1 cellular context compared by ENCODE assay signal in genomic region chr6:149043476-149044130, GRCh38.
TF ChIP-seq lines count a peak whose summit lies in the region.

No MANE protein-coding gene starts in this region.

TF ChIP-seq in HepG2, 621 proteins besides CTCF, POLR2A, EP300 and RAD21 (continued from another document):
- no peak for TF ChIP-seq ZNF407 (CRISPR knock-in tag; IDR thresholded peaks at IDR 0.05; ENCODE audit: not compliant biosample characterization)
- no peak for TF ChIP-seq ZSCAN30 (CRISPR knock-in tag; IDR thresholded peaks at IDR 0.05)
- no peak for TF ChIP-seq AGO1 (IDR thresholded peaks at IDR 0.05; ENCODE audit: low read depth, low read length, poor library complexity, severe bottlenecking)
- no peak for TF ChIP-seq ZFP82 (CRISPR knock-in tag; IDR thresholded peaks at IDR 0.05; ENCODE audit: borderline replicate concordance)
- peak; percentile 39 for TF ChIP-seq XRCC5 (optimal IDR thresholded peaks at IDR 0.05; ENCODE audit: low read length)
- TF ChIP-seq ZMYM4 (CRISPR knock-in tag; IDR thresholded peaks at IDR 0.05): peak; percentile 68; the same call in 1 of the 2 replicates
- no peak for TF ChIP-seq ZNF770 (CRISPR knock-in tag; IDR thresholded peaks at IDR 0.05)
- 0 out of 2 replicates have a peak, but pooled peaks have one; percentile 41 for TF ChIP-seq ZNF644 (CRISPR knock-in tag; IDR thresholded peaks at IDR 0.05; ENCODE audit: low read depth)
- TF ChIP-seq ZNF484 (CRISPR knock-in tag; IDR thresholded peaks at IDR 0.05; ENCODE audit: borderline replicate concordance, low read depth): no peak
- no peak for TF ChIP-seq JUNB (CRISPR knock-in tag; IDR thresholded peaks at IDR 0.05; ENCODE audit: borderline replicate concordance)
- TF ChIP-seq EHMT2 (IDR thresholded peaks at IDR 0.05; ENCODE audit: borderline replicate concordance, low read depth, low read length): peak; percentile 91
- peak; percentile 31; the same call in 1 of the 2 replicates for TF ChIP-seq ZNF687 (CRISPR knock-in tag; IDR thresholded peaks at IDR 0.05)
- TF ChIP-seq MXD1 (CRISPR knock-in tag; IDR thresholded peaks at IDR 0.05): 0 out of 2 replicates have a peak, but pooled peaks have one; percentile 28
- TF ChIP-seq UBTF (CRISPR knock-in tag; IDR thresholded peaks at IDR 0.05): no peak
- TF ChIP-seq ZNF839 (CRISPR knock-in tag; IDR thresholded peaks at IDR 0.05; ENCODE audit: borderline replicate concordance): no peak
- TF ChIP-seq NR0B2 (CRISPR knock-in tag; IDR thresholded peaks at IDR 0.05): no peak
- TF ChIP-seq HOXA3 (CRISPR knock-in tag; IDR thresholded peaks at IDR 0.05): peak; percentile 29; the same call in 1 of the 2 replicates
- TF ChIP-seq ZNF343 (CRISPR knock-in tag; IDR thresholded peaks at IDR 0.05): no peak
- no peak for TF ChIP-seq SRY (CRISPR knock-in tag; IDR thresholded peaks at IDR 0.05)
- TF ChIP-seq ZNF784 (CRISPR knock-in tag; IDR thresholded peaks at IDR 0.05; ENCODE audit: borderline replicate concordance): no peak
- TF ChIP-seq ZNF431 (CRISPR knock-in tag; IDR thresholded peaks at IDR 0.05; ENCODE audit: borderline replicate concordance, low read depth): no peak
- TF ChIP-seq ZBTB33 (CRISPR knock-in tag; IDR thresholded peaks at IDR 0.05): peak; percentile 63
